In genomic region chr12:104604070-104604994, GRCh38 we compare ENCODE assay signal across 8 cellular contexts.
DNase-seq lines count a peak whose midpoint lies in the region; ATAC-seq, FAIRE-seq and TF ChIP-seq lines count a peak whose summit lies in the region.

No MANE protein-coding gene starts in this region.

- no peaks in the 10 kb centered on the region for H3K27me3 ChIP-seq in ACC112 (ENCODE audit: insufficient read depth, low read length)
- H3K27me3 ChIP-seq in SK-N-SH (ENCODE audit: insufficient read depth) = no peaks in the 10 kb centered on the region
- no peaks in the 10 kb centered on the region for H3K27me3 ChIP-seq in small intestine (ENCODE audit: control insufficient read depth in 2 of 2, insufficient read depth in 2 of 2, low read length in 2 of 2)

- H2AFZ ChIP-seq in ACC112 (ENCODE audit: low read length, unreplicated experiment) (no peak overlapping the region), SK-N-SH (ENCODE audit: low read depth) (0 out of 2 replicates have a peak overlapping the region, but pooled peaks have one; percentile 66)

- H3K4me2 ChIP-seq in SK-N-SH = peak overlapping the region; percentile 74

- H3K9me2 ChIP-seq in SK-N-SH = no peaks in the 10 kb centered on the region

- H3K36me3 ChIP-seq in ACC112 (ENCODE audit: insufficient read depth, low read length) (no peaks in the 10 kb centered on the region), SK-N-SH (replicated peaks in 1 of 2; ENCODE audit: control insufficient read depth in 1 of 2, insufficient read depth in 2 of 2, low read length in 1 of 2) (no peaks in the 10 kb centered on the region), small intestine (ENCODE audit: control insufficient read depth in 2 of 2, insufficient read depth in 2 of 2, low read length in 2 of 2) (no peaks in the 10 kb centered on the region)

- CTCF ChIA-PET in SK-N-SH (lab: Yijun Ruan, JAX) = no interaction called here

- POLR2A ChIA-PET in SK-N-SH (lab: Yijun Ruan, JAX) = no interaction called here

- H3K4me3 ChIP-seq in ACC112 (ENCODE audit: low read depth, low read length) (peak overlapping the region; percentile 64), SK-N-SH (ENCODE audit: low read depth in 2 of 2, low read length in 1 of 2) (peak overlapping the region; percentile 6 to 38; a peak in 3 of 4 replicates), small intestine (ENCODE audit: low read depth in 1 of 2, low read length in 2 of 2) (no peak overlapping the region)

- no peak for TF ChIP-seq RAD21 in SK-N-SH (IDR thresholded peaks at IDR 0.05; ENCODE audit: low read length)

- H3K27ac ChIP-seq in ACC112 (ENCODE audit: low read depth, low read length) (peak overlapping the region; percentile 95), SK-N-SH (ENCODE audit: low read depth in 2 of 2, low read length in 1 of 2) (peak overlapping the region; percentile 79 to 93), angular gyrus (ENCODE audit: low read depth, low read length) (peak overlapping the region; percentile 3), small intestine (ENCODE audit: low read depth in 1 of 2, low read length in 1 of 2) (peak overlapping the region in 1 of 2 donors; percentile 76)

- 16% methylated on average over 8 of the region's 10 CpGs for WGBS in SK-N-SH (ENCODE audit: low lambda C conversion rate)
- WGBS in small intestine, 3 donors = 38 to 54% (median 41%) methylated on average over 10 of the region's 10 CpGs

- no peak for TF ChIP-seq EP300 in SK-N-SH (IDR thresholded peaks at IDR 0.05; ENCODE audit: borderline replicate concordance in 1 of 2, low read depth in 1 of 2, low read length in 1 of 2)

- TF ChIP-seq CTCF in SK-N-SH (IDR thresholded peaks at IDR 0.05) = no peak

- H3K79me2 ChIP-seq in ACC112 (ENCODE audit: control insufficient read depth, insufficient read depth, low read length, unreplicated experiment) (peaks cover 1% of the 10 kb centered on the region), SK-N-SH (ENCODE audit: insufficient read depth) (no peaks in the 10 kb centered on the region)

- peak; percentile 60 for ATAC-seq in HG03196 (IDR thresholded peaks at IDR 0.05; ENCODE audit: unreplicated experiment)

- DNase-seq in GM19238 (ENCODE audit: insufficient read length, low spot score) (peak; percentile 58), SK-N-SH (peak; percentile 32), iPS DF 19.7 (ENCODE audit: low read depth, low spot score) (peak; percentile 42), small intestine (peak; percentile 44), NCI-H187 treated with DMSO at 0.1 percent for 48 hours (lab: John Stamatoyannopoulos, UW) (no peak)

- H3K9me3 ChIP-seq in SK-N-SH = no peaks in the 10 kb centered on the region
- H3K9me3 ChIP-seq in small intestine (ENCODE audit: control insufficient read depth, low read depth) = no peaks in the 10 kb centered on the region

- H3F3A ChIP-seq in SK-N-SH (replicated peaks; ENCODE audit: insufficient read depth) = peaks cover 20% of the 10 kb centered on the region

- H3K9ac ChIP-seq in SK-N-SH = peak overlapping the region; percentile 47; the same call in 1 of the 2 replicates

- no peak for FAIRE-seq in small intestine (lab: Jason Lieb, UNC)

- H3K4me1 ChIP-seq in ACC112 (ENCODE audit: control insufficient read depth, insufficient read depth, low read length, unreplicated experiment) = peaks cover 65% of the 10 kb centered on the region
- peaks cover 13 to 23% of the 10 kb centered on the region in 2 experiments; a peak in 3 of 4 replicates for H3K4me1 ChIP-seq in SK-N-SH (ENCODE audit: control insufficient read depth in 1 of 2, insufficient read depth in 2 of 2, low read depth in 1 of 2, low read length in 1 of 2)
- H3K4me1 ChIP-seq in small intestine (ENCODE audit: control insufficient read depth in 2 of 2, insufficient read depth in 1 of 2, low read depth in 1 of 2, low read length in 1 of 2) = peaks cover 0 to 5% of the 10 kb centered on the region in 2 donors

- H4K20me1 ChIP-seq in SK-N-SH (ENCODE audit: insufficient read depth) = no peaks in the 10 kb centered on the region

TF ChIP-seq in SK-N-SH, 30 proteins besides CTCF, POLR2A, EP300 and RAD21 (continues in another document):
- TF ChIP-seq TEAD4 (IDR thresholded peaks at IDR 0.05; ENCODE audit: borderline replicate concordance, insufficient read depth) (no peak), MXI1 (IDR thresholded peaks at IDR 0.05; ENCODE audit: low read depth, low read length) (no peak), ELF1 (IDR thresholded peaks at IDR 0.05) (peak; percentile 72), RFX5 (IDR thresholded peaks at IDR 0.05; ENCODE audit: low read length) (no peak), GATA2 (CRISPR knock-in tag; IDR thresholded peaks at IDR 0.05) (no peak), MEF2A (IDR thresholded peaks at IDR 0.05; ENCODE audit: borderline replicate concordance, low read depth) (no peak), NFIC (IDR thresholded peaks at IDR 0.05; ENCODE audit: borderline replicate concordance) (peak; percentile 36; the same call in 1 of the 2 replicates), MAX (IDR thresholded peaks at IDR 0.05; ENCODE audit: low read depth) (no peak), JUND (IDR thresholded peaks at IDR 0.05) (peak; percentile 84), FOXM1 (IDR thresholded peaks at IDR 0.05; ENCODE audit: low read depth) (no peak), USF1 (IDR thresholded peaks at IDR 0.05; ENCODE audit: borderline replicate concordance, low read depth) (no peak), ZBTB33 (IDR thresholded peaks at IDR 0.05; ENCODE audit: borderline replicate concordance, low read depth) (no peak), SIN3A (IDR thresholded peaks at IDR 0.05; ENCODE audit: borderline replicate concordance, low read depth, low read length) (no peak; the same call in 1 of the 2 replicates), TAF1 (IDR thresholded peaks at IDR 0.05; ENCODE audit: borderline replicate concordance, low read depth, low read length) (peak; percentile 16; the same call in 1 of the 2 replicates), RXRA (IDR thresholded peaks at IDR 0.05; ENCODE audit: borderline replicate concordance, low read depth) (no peak), YY1 (IDR thresholded peaks at IDR 0.05; ENCODE audit: low read depth) (no peak), FOSL2 (IDR thresholded peaks at IDR 0.05; ENCODE audit: borderline replicate concordance, low read depth) (peak; percentile 92), TCF12 (IDR thresholded peaks at IDR 0.05) (peak; percentile 85), EZH2phosphoT487 (IDR thresholded peaks at IDR 0.05; ENCODE audit: borderline replicate concordance, low read depth) (no peak), POLR2AphosphoS5 (IDR thresholded peaks at IDR 0.05; ENCODE audit: low read depth, low read length) (0 out of 2 replicates have a peak, but pooled peaks have one; percentile 20), USF2 (IDR thresholded peaks at IDR 0.05; ENCODE audit: borderline replicate concordance, low read depth, low read length) (no peak), SMC3 (IDR thresholded peaks at IDR 0.05; ENCODE audit: low read depth, low read length) (no peak), CHD2 (IDR thresholded peaks at IDR 0.05; ENCODE audit: low read length, partially characterized antibody) (no peak), RCOR1 (IDR thresholded peaks at IDR 0.05; ENCODE audit: low read length) (no peak), PBX3 (IDR thresholded peaks at IDR 0.05) (peak; percentile 93)

Comparison
In these comparisons a context has a peak if more than half of its experiments do, and no peak if none do; other contexts are left out.
1. H3K4me3 ChIP-seq: peak in ACC112 (single experiment) and SK-N-SH (2 of 2); none in small intestine (0 of 2).